9 cellular contexts compared by ENCODE assay signal in genomic region chr17:31582151-31582907, GRCh38.
DNase-seq lines count a peak whose midpoint lies in the region; ATAC-seq and TF ChIP-seq lines count a peak whose summit lies in the region.
"Had no signal": no experiment of that assay in that cellular context is flagged by ENCODE, and none has a peak within 500 bp of the region (broad histone marks: within the 10 kb centered on the region; RNA-seq: fewer than 3 reads in every experiment).

No MANE protein-coding gene starts in this region.

- no peaks in the 10 kb centered on the region for H3K36me3 ChIP-seq in mucosa of descending colon (ENCODE audit: low read depth)
- no peaks in the 10 kb centered on the region for H3K36me3 ChIP-seq in endodermal cell (ENCODE audit: control insufficient read depth, insufficient read depth, low read length)

- intact Hi-C loops in Right ventricle myocardium inferior (cut with DNase I) (no loop called here), cardiac septum (cut with DNase I) (no loop called here), MCF 10A (cut with micrococcal nuclease) (no loop called here), mucosa of descending colon (cut with DNase I, micrococcal nuclease) (no loop called here)

- peaks cover 53% of the 10 kb centered on the region for H3K4me1 Mint-ChIP-seq in MCF 10A (ENCODE audit: insufficient read depth, unreplicated experiment)
- H3K4me1 Mint-ChIP-seq in endodermal cell, result no peaks in the 10 kb centered on the region

- H3K4me3 Mint-ChIP-seq in MCF 10A (ENCODE audit: unreplicated experiment) (peak overlapping the region; percentile 37), endodermal cell (no peak overlapping the region)

- 90% methylated on average over 5 to 8 of the region's 8 CpGs for WGBS in endodermal cell (ENCODE audit: insufficient coverage in 1 of 2, insufficient read length in 1 of 2), 2 experiments

- peaks cover 10% of the 10 kb centered on the region for H3K36me3 Mint-ChIP-seq in MCF 10A (ENCODE audit: insufficient read depth, unreplicated experiment)
- peaks cover 12% of the 10 kb centered on the region for H3K36me3 Mint-ChIP-seq in endodermal cell (ENCODE audit: low read depth)

- H3K4me1 ChIP-seq in mucosa of descending colon (ENCODE audit: low read depth), result peaks cover 13% of the 10 kb centered on the region
- no peaks in the 10 kb centered on the region for H3K4me1 ChIP-seq in endodermal cell (ENCODE audit: control insufficient read depth, insufficient read depth, low read length)

- no peak overlapping the region for H3K9ac ChIP-seq in endodermal cell (ENCODE audit: extremely low read depth, low read length, poor library complexity, severe bottlenecking)
- H3K9ac ChIP-seq: KMS-11 had no signal

- H3K9me3 Mint-ChIP-seq in MCF 10A (ENCODE audit: unreplicated experiment), result no peaks in the 10 kb centered on the region
- no peaks in the 10 kb centered on the region for H3K9me3 Mint-ChIP-seq in endodermal cell

- H3K9me3 ChIP-seq in mucosa of descending colon (no peaks in the 10 kb centered on the region), endodermal cell (ENCODE audit: control insufficient read depth, low read length) (no peaks in the 10 kb centered on the region)

- TF ChIP-seq CTCF in MCF 10A (IDR thresholded peaks at IDR 0.05; ENCODE audit: unreplicated experiment), result no peak
- TF ChIP-seq CTCF in mucosa of descending colon (IDR thresholded peaks at IDR 0.05), result no peak
- no peak for TF ChIP-seq CTCF in endodermal cell (conservative IDR thresholded peaks at IDR 0.05)

- no peak overlapping the region for H3K4me3 ChIP-seq in mucosa of descending colon
- no peak overlapping the region for H3K4me3 ChIP-seq in endodermal cell (ENCODE audit: low read length)

- H3K27ac Mint-ChIP-seq in MCF 10A (ENCODE audit: low read depth, unreplicated experiment), result peak overlapping the region; percentile 54
- H3K27ac Mint-ChIP-seq in endodermal cell, result no peak overlapping the region

- POLR2A ChIA-PET in MCF 10A (lab: Yijun Ruan, JAX), result interaction anchor here (1.5 to 3.8 kb wide), 4 partner anchors 8 to 90 kb away, joined by 5 to 16 read pairs (median 10); no protein-coding TSS in a partner anchor

- no TSS peak for BruUV-seq in MCF 10A (replicated peaks; lab: Mats Ljungman, UMichigan)

- ATAC-seq in Right ventricle myocardium inferior (peak; percentile 53), mucosa of descending colon (peak; percentile 51), HG03135 (IDR thresholded peaks at IDR 0.05; ENCODE audit: unreplicated experiment) (no peak)

- DNase-seq in Right ventricle myocardium inferior (ENCODE audit: missing footprints) (peak; percentile 81), cardiac septum (ENCODE audit: low spot score) (no peak), MCF 10A (ENCODE audit: unreplicated experiment) (peak; percentile 16), mucosa of descending colon (peak in 2 of 3 donors; percentile 37 to 74), endodermal cell (no peak), NCI-H446 treated with DMSO at 0.1 percent for 48 hours (lab: John Stamatoyannopoulos, UW) (no peak)
- no peak for DNase-seq in activated effector memory CD4-positive, alpha-beta T cell treated with anti-CD3 and anti-CD28 coated beads, Interleukin-2, amount 50 U/mL, for 16 hours

- H3K27ac ChIP-seq in endodermal cell (ENCODE audit: low read depth, low read length), result no peak overlapping the region
- H3K27ac ChIP-seq: KMS-11 had no signal

- H3K27me3 ChIP-seq in endodermal cell (ENCODE audit: control insufficient read depth, insufficient read depth, low read length, poor library complexity, severe bottlenecking), result no peaks in the 10 kb centered on the region

- CTCF ChIA-PET in MCF 10A (lab: Yijun Ruan, JAX), result interaction anchor here (0.6 kb wide), 1 partner anchor 12 kb away, joined by 3 read pairs; no protein-coding TSS in a partner anchor

- H3K27me3 Mint-ChIP-seq in MCF 10A (ENCODE audit: insufficient read depth, unreplicated experiment), result no peaks in the 10 kb centered on the region
- no peaks in the 10 kb centered on the region for H3K27me3 Mint-ChIP-seq in endodermal cell (ENCODE audit: insufficient read depth)

Comparison
In these comparisons a context has a peak if more than half of its experiments do, and no peak if none do; other contexts are left out.
1. DNase-seq: peak in Right ventricle myocardium inferior (single experiment), MCF 10A (single experiment) and mucosa of descending colon (2 of 3); none in cardiac septum (single experiment), endodermal cell (single experiment), activated effector memory CD4-positive, alpha-beta T cell treated with anti-CD3 and anti-CD28 coated beads, Interleukin-2, amount 50 U/mL, for 16 hours (single experiment) and NCI-H446 treated with DMSO at 0.1 percent for 48 hours (single experiment).